Comparison of ENCODE assay signal across 2 cellular contexts in genomic region chr2:157871415-157871814, GRCh38.
TF ChIP-seq lines count a peak whose summit lies in the region.

No MANE protein-coding gene starts in this region.

TF ChIP-seq in GM23338, 12 proteins besides CTCF, POLR2A, EP300 and RAD21 (continued from another document):
- no peak for TF ChIP-seq EZH2phosphoT487 (IDR thresholded peaks at IDR 0.05; ENCODE audit: unreplicated experiment)
- TF ChIP-seq REST (IDR thresholded peaks at IDR 0.05; ENCODE audit: unreplicated experiment), result no peak
- no peak for TF ChIP-seq ZNF331 (CRISPR knock-in tag; IDR thresholded peaks at IDR 0.05; ENCODE audit: low read depth)
- no peak for TF ChIP-seq NANOG (IDR thresholded peaks at IDR 0.05; ENCODE audit: borderline replicate concordance)
- no peak for TF ChIP-seq CREB1 (CRISPR knock-in tag; IDR thresholded peaks at IDR 0.05; ENCODE audit: low read depth)
- TF ChIP-seq JUNB (IDR thresholded peaks at IDR 0.05; ENCODE audit: unreplicated experiment), result no peak
- no peak for TF ChIP-seq ETS1 (IDR thresholded peaks at IDR 0.05)
- TF ChIP-seq EZH2 (IDR thresholded peaks at IDR 0.05; ENCODE audit: low read depth, unreplicated experiment), result no peak

TF ChIP-seq in liver, 16 proteins besides CTCF, POLR2A, EP300 and RAD21 (continued from another document):
- TF ChIP-seq FOXA1 (IDR thresholded peaks at IDR 0.05) (no peak), JUND (IDR thresholded peaks at IDR 0.05) (no peak), ATF3 (IDR thresholded peaks at IDR 0.05) (no peak), REST (IDR thresholded peaks at IDR 0.05) (no peak), SP1 (IDR thresholded peaks at IDR 0.05) (peak; percentile 57), GABPA (IDR thresholded peaks at IDR 0.05 in 1 of 2, conservative IDR thresholded peaks at IDR 0.05 in 1 of 2) (no peak), HNF4A (conservative IDR thresholded peaks at IDR 0.05) (peak; percentile 54 to 58), MAX (IDR thresholded peaks at IDR 0.05) (no peak), TAF1 (conservative IDR thresholded peaks at IDR 0.05) (no peak), ZBTB33 (IDR thresholded peaks at IDR 0.05) (no peak), EGR1 (IDR thresholded peaks at IDR 0.05; ENCODE audit: low read depth in 2 of 2) (no peak), YY1 (IDR thresholded peaks at IDR 0.05) (no peak), NR2F2 (IDR thresholded peaks at IDR 0.05) (no peak), HNF4G (IDR thresholded peaks at IDR 0.05) (no peak), RXRA (IDR thresholded peaks at IDR 0.05) (peak in 1 of 2 donors; percentile 46)
